Comparison of ENCODE assay signal across 35 cellular contexts in the genomic region with DNA sequence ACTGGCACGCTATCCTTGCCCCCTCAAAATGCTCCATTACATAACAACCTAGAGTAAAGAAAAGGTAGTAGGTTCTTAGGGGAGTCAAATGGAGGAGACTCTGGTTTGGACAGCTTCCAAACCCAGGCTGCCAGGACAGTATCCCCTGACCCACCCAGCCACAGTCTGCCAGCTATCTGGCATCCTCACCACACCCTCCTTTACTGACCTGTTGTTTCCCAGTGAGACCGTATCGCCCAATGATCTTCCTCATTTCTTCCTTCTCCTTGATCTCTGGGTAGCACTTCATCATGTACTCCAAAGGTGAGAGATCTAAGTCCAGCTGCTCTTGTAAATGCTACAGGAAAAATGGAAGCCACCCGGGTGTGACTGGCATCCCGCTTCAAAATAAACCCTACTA. TPM values are rescaled to one million over a fixed set of nuclear protein-coding genes. Genes with fewer than 3 reads are reported as not detected.
"Had no signal": no experiment of that assay in that cellular context is flagged by ENCODE, and none has a peak within 500 bp of the region (broad histone marks: within the 10 kb centered on the region; RNA-seq: fewer than 3 reads in every experiment).

No MANE protein-coding gene starts in this region.

- H3K9me3 Mint-ChIP-seq: activated B cell treated with CpG ODN at 0.5 μM for 24 hours; activated CD4-positive, alpha-beta memory T cell treated with anti-CD3 and anti-CD28 coated beads, Interleukin-2, amount 10 ng/mL, durations not matched to agents 7 days and 5 days; activated CD4-positive, alpha-beta T cell treated with anti-CD3 and anti-CD28 coated beads, Interleukin-2, amount 10 ng/mL, durations not matched to agents 7 days and 5 days; activated naive CD4-positive, alpha-beta T cell treated with anti-CD3 and anti-CD28 coated beads for 36 hours; activated naive CD4-positive, alpha-beta T cell treated with anti-CD3 and anti-CD28 coated beads, Interleukin-2, amount 50 U/mL, for 72 hours; activated naive CD8-positive, alpha-beta T cell treated with anti-CD3 and anti-CD28 coated beads for 36 hours; activated T-cell treated with anti-CD3 and anti-CD28 coated beads, Interleukin-2, amount 50 U/mL, for 4 hours; activated T-cell treated with anti-CD3 and anti-CD28 coated beads, Interleukin-2, amount 50 U/mL, for 72 hours; activated T-helper 1 cell treated with anti-CD3 and anti-CD28 coated beads, Interleukin-12 subunit alpha, Interleukin-12 subunit beta, Interleukin-2, Interleukin-4 antibody, amounts not matched to agents 30 ng/mL and 10 ng/mL and 1 ng/mL, durations not matched to agents 14 hours and 24 hours and 36 hours; activated T-helper 17 cell treated with anti-CD3 and anti-CD28 coated beads, Interleukin-2, amount 50 U/mL, for 72 hours; T-cell; T-helper 2 cell treated with Interferon-gamma antibody and Interleukin-4, amounts not matched to agents 5 μg/mL and 100 μg/mL, for 36 hours had no signal

- ATAC-seq: activated naive CD4-positive, alpha-beta T cell treated with anti-CD3 and anti-CD28 coated beads, Interleukin-2, amount 50 U/mL, for 72 hours; activated T-cell treated with anti-CD3 and anti-CD28 coated beads, Interleukin-2, amount 50 U/mL, for 4 hours; activated T-cell treated with anti-CD3 and anti-CD28 coated beads, Interleukin-2, amount 50 U/mL, for 72 hours; activated T-helper 17 cell treated with anti-CD3 and anti-CD28 coated beads, Interleukin-2, amount 50 U/mL, for 72 hours; T-cell had no signal

- H3K4me1 Mint-ChIP-seq: activated B cell treated with CpG ODN at 0.5 μM for 24 hours; activated CD4-positive, alpha-beta memory T cell treated with anti-CD3 and anti-CD28 coated beads, Interleukin-2, amount 10 ng/mL, durations not matched to agents 7 days and 5 days; activated CD4-positive, alpha-beta T cell treated with anti-CD3 and anti-CD28 coated beads, Interleukin-2, amount 10 ng/mL, durations not matched to agents 7 days and 5 days had no signal

- H3K27ac ChIP-seq: adrenal gland, ascending aorta, brain microvascular endothelial cell, breast epithelium, VCaP had no signal

- H3K27me3 Mint-ChIP-seq: activated B cell treated with CpG ODN at 0.5 μM for 24 hours; activated CD4-positive, alpha-beta memory T cell treated with anti-CD3 and anti-CD28 coated beads, Interleukin-2, amount 10 ng/mL, durations not matched to agents 7 days and 5 days; activated CD4-positive, alpha-beta T cell treated with anti-CD3 and anti-CD28 coated beads, Interleukin-2, amount 10 ng/mL, durations not matched to agents 7 days and 5 days; activated naive CD8-positive, alpha-beta T cell treated with anti-CD3 and anti-CD28 coated beads for 36 hours; activated T-helper 17 cell treated with anti-CD3 and anti-CD28 coated beads, Interleukin-2, amount 50 U/mL, for 72 hours; T-cell had no signal

- H3K4me3 Mint-ChIP-seq: activated B cell treated with CpG ODN at 0.5 μM for 24 hours; activated CD4-positive, alpha-beta memory T cell treated with anti-CD3 and anti-CD28 coated beads, Interleukin-2, amount 10 ng/mL, durations not matched to agents 7 days and 5 days; activated CD4-positive, alpha-beta T cell treated with anti-CD3 and anti-CD28 coated beads, Interleukin-2, amount 10 ng/mL, durations not matched to agents 7 days and 5 days; activated naive CD4-positive, alpha-beta T cell treated with anti-CD3 and anti-CD28 coated beads for 36 hours; activated naive CD8-positive, alpha-beta T cell treated with anti-CD3 and anti-CD28 coated beads for 36 hours; activated T-cell treated with anti-CD3 and anti-CD28 coated beads, Interleukin-2, amount 50 U/mL, for 4 hours; activated T-cell treated with anti-CD3 and anti-CD28 coated beads, Interleukin-2, amount 50 U/mL, for 72 hours; activated T-helper 1 cell treated with anti-CD3 and anti-CD28 coated beads, Interleukin-12 subunit alpha, Interleukin-12 subunit beta, Interleukin-2, Interleukin-4 antibody, amounts not matched to agents 30 ng/mL and 10 ng/mL and 1 ng/mL, durations not matched to agents 14 hours and 24 hours and 36 hours; activated T-helper 17 cell treated with anti-CD3 and anti-CD28 coated beads, Interleukin-2, amount 50 U/mL, for 72 hours; T-cell; T-helper 2 cell treated with Interferon-gamma antibody and Interleukin-4, amounts not matched to agents 5 μg/mL and 100 μg/mL, for 36 hours had no signal

- H3K9me3 ChIP-seq: adrenal gland, ascending aorta, breast epithelium had no signal

- H3K27ac Mint-ChIP-seq: activated B cell treated with CpG ODN at 0.5 μM for 24 hours; activated CD4-positive, alpha-beta memory T cell treated with anti-CD3 and anti-CD28 coated beads, Interleukin-2, amount 10 ng/mL, durations not matched to agents 7 days and 5 days; activated CD4-positive, alpha-beta T cell treated with anti-CD3 and anti-CD28 coated beads, Interleukin-2, amount 10 ng/mL, durations not matched to agents 7 days and 5 days; activated naive CD4-positive, alpha-beta T cell treated with anti-CD3 and anti-CD28 coated beads for 36 hours; activated naive CD8-positive, alpha-beta T cell treated with anti-CD3 and anti-CD28 coated beads for 36 hours; activated T-cell treated with anti-CD3 and anti-CD28 coated beads, Interleukin-2, amount 50 U/mL, for 72 hours; activated T-helper 1 cell treated with anti-CD3 and anti-CD28 coated beads, Interleukin-12 subunit alpha, Interleukin-12 subunit beta, Interleukin-2, Interleukin-4 antibody, amounts not matched to agents 30 ng/mL and 10 ng/mL and 1 ng/mL, durations not matched to agents 14 hours and 24 hours and 36 hours; activated T-helper 17 cell treated with anti-CD3 and anti-CD28 coated beads, Interleukin-2, amount 50 U/mL, for 72 hours; T-cell; T-helper 2 cell treated with Interferon-gamma antibody and Interleukin-4, amounts not matched to agents 5 μg/mL and 100 μg/mL, for 36 hours had no signal

- H3K4me3 ChIP-seq: adrenal gland, ascending aorta, breast epithelium had no signal

- DNase-seq: activated B cell treated with CpG ODN at 0.5 μM for 24 hours; activated CD4-positive, alpha-beta memory T cell treated with anti-CD3 and anti-CD28 coated beads, Interleukin-2, amount 10 ng/mL, durations not matched to agents 7 days and 5 days; activated CD4-positive, alpha-beta T cell treated with anti-CD3 and anti-CD28 coated beads for 48 hours; activated CD4-positive, alpha-beta T cell treated with anti-CD3 and anti-CD28 coated beads, Interleukin-2, amount 10 ng/mL, durations not matched to agents 7 days and 5 days; activated CD4-positive, alpha-beta T cell treated with anti-CD3 and anti-CD28 coated beads, Interleukin-2, amount 50 U/mL, for 48 hours; activated CD4-positive, CD25-positive, alpha-beta regulatory T cell treated with anti-CD3 and anti-CD28 coated beads, Interleukin-2, amount 50 U/mL, for 72 hours; activated CD8-positive, alpha-beta memory T cell treated with anti-CD3 and anti-CD28 coated beads, Interleukin-2, amount 50 U/mL, for 4 hours; activated effector memory CD4-positive, alpha-beta T cell treated with anti-CD3 and anti-CD28 coated beads, Interleukin-2, amount 50 U/mL, for 16 hours; activated gamma-delta T cell treated with Interleukin-2 at 50 U/mL for 16 hours; activated naive CD4-positive, alpha-beta T cell; activated naive CD4-positive, alpha-beta T cell treated with anti-CD3 and anti-CD28 coated beads for 36 hours; activated naive CD4-positive, alpha-beta T cell treated with anti-CD3 and anti-CD28 coated beads, Interleukin-2, amount 50 U/mL, for 16 hours; activated naive CD8-positive, alpha-beta T cell treated with anti-CD3 and anti-CD28 coated beads for 36 hours; activated T-cell treated with anti-CD3 and anti-CD28 coated beads for 4 hours; activated T-cell treated with anti-CD3 and anti-CD28 coated beads, Interleukin-2, amount 50 U/mL, for 1 hour; activated T-cell treated with anti-CD3 and anti-CD28 coated beads, Interleukin-2, amount 50 U/mL, for 4 hours; activated T-cell treated with anti-CD3 and anti-CD28 coated beads, Interleukin-2, amount 50 U/mL, for 72 hours; adrenal gland; amniotic stem cell; brain microvascular endothelial cell; central memory CD4-positive, alpha-beta T cell; T-cell; T-helper 2 cell; T-helper 9 cell had no signal

- H3K4me1 ChIP-seq: adrenal gland, ascending aorta, breast epithelium had no signal

- H3K27me3 ChIP-seq: adrenal gland, ascending aorta, brain microvascular endothelial cell, breast epithelium had no signal

RNA-seq across cellular contexts. Expression of a gene that starts 5.1 kb away (rescaled TPM):
- total RNA-seq: activated CD4-positive, alpha-beta memory T cell treated with anti-CD3 and anti-CD28 coated beads, Interleukin-2, amount 10 ng/mL, durations not matched to agents 7 days and 5 days; activated CD4-positive, alpha-beta T cell treated with anti-CD3 and anti-CD28 coated beads, Interleukin-2, amount 10 ng/mL, durations not matched to agents 7 days and 5 days; activated CD8-positive, alpha-beta memory T cell treated with anti-CD3 and anti-CD28 coated beads for 36 hours; activated naive CD4-positive, alpha-beta T cell treated with anti-CD3 and anti-CD28 coated beads for 36 hours; activated naive CD8-positive, alpha-beta T cell treated with anti-CD3 and anti-CD28 coated beads for 36 hours; activated T-cell treated with anti-CD3 and anti-CD28 coated beads, Interleukin-2, amount 50 U/mL, for 4 hours; activated T-helper 1 cell treated with anti-CD3 and anti-CD28 coated beads, Interleukin-12 subunit alpha, Interleukin-12 subunit beta, Interleukin-2, Interleukin-4 antibody, amounts not matched to agents 30 ng/mL and 10 ng/mL and 1 ng/mL, durations not matched to agents 14 hours and 24 hours and 36 hours; adrenal gland; ascending aorta; breast epithelium; cardiac septum; cerebellum had no signal
- polyA plus RNA-seq: adrenal gland had no signal

RNA-seq across cellular contexts. Expression of a gene that starts 28.3 kb away (rescaled TPM):
- total RNA-seq: activated B cell treated with CpG ODN at 0.5 μM for 24 hours; activated CD4-positive, alpha-beta memory T cell treated with anti-CD3 and anti-CD28 coated beads, Interleukin-2, amount 10 ng/mL, durations not matched to agents 7 days and 5 days; activated CD4-positive, alpha-beta T cell treated with anti-CD3 and anti-CD28 coated beads, Interleukin-2, amount 10 ng/mL, durations not matched to agents 7 days and 5 days; activated CD8-positive, alpha-beta memory T cell treated with anti-CD3 and anti-CD28 coated beads for 36 hours; activated naive CD4-positive, alpha-beta T cell treated with anti-CD3 and anti-CD28 coated beads for 36 hours; activated naive CD4-positive, alpha-beta T cell treated with anti-CD3 and anti-CD28 coated beads, Interleukin-2, amount 50 U/mL, for 72 hours; activated naive CD8-positive, alpha-beta T cell treated with anti-CD3 and anti-CD28 coated beads for 36 hours; activated T-cell treated with anti-CD3 and anti-CD28 coated beads, Interleukin-2, amount 50 U/mL, for 4 hours; activated T-cell treated with anti-CD3 and anti-CD28 coated beads, Interleukin-2, amount 50 U/mL, for 72 hours; activated T-helper 1 cell treated with anti-CD3 and anti-CD28 coated beads, Interleukin-12 subunit alpha, Interleukin-12 subunit beta, Interleukin-2, Interleukin-4 antibody, amounts not matched to agents 30 ng/mL and 10 ng/mL and 1 ng/mL, durations not matched to agents 14 hours and 24 hours and 36 hours; activated T-helper 17 cell treated with anti-CD3 and anti-CD28 coated beads, Interleukin-2, amount 50 U/mL, for 72 hours; adrenal gland; ascending aorta; breast epithelium; cerebellum; T-cell; T-helper 1 cell treated with Interleukin-12 subunit alpha and Interleukin-12 subunit beta and Interleukin-4 antibody, amounts not matched to agents 30 ng/mL and 1 ng/mL, for 36 hours had no signal
- polyA plus RNA-seq: adrenal gland had no signal

RNA-seq across cellular contexts. Expression of a gene that starts 33.1 kb away (rescaled TPM):
- total RNA-seq: activated B cell treated with CpG ODN at 0.5 μM for 24 hours had no signal
